In genomic region chr7:79182283-79182682, GRCh38 we compare ENCODE assay signal across 16 cellular contexts.
DNase-seq lines count a peak whose midpoint lies in the region; ATAC-seq, FAIRE-seq and TF ChIP-seq lines count a peak whose summit lies in the region.
"Had no signal": no experiment of that assay in that cellular context is flagged by ENCODE, and none has a peak within 500 bp of the region (broad histone marks: within the 10 kb centered on the region; RNA-seq: fewer than 3 reads in every experiment).

No MANE protein-coding gene starts in this region.

- CTCF ChIA-PET in AG04450 (lab: Charles Lee): no interaction called here
- CTCF ChIA-PET in IMR-90 (lab: Yijun Ruan, JAX): no interaction called here

- H3K23ac ChIP-seq in IMR-90 (ENCODE audit: low read depth, low read length): no peak overlapping the region

- H3K4ac ChIP-seq in IMR-90 (ENCODE audit: low read depth, low read length): no peak overlapping the region

- intact Hi-C loops in IMR-90 (cut with micrococcal nuclease) (no loop called here), psoas muscle (cut with DNase I) (no loop called here)

- no peak for TF ChIP-seq POLR2A in IMR-90 (IDR thresholded peaks at IDR 0.05; ENCODE audit: low read depth, low read length)

- H3K18ac ChIP-seq in IMR-90 (ENCODE audit: low read depth, low read length): no peak overlapping the region

- H3K79me1 ChIP-seq in IMR-90 (ENCODE audit: low read depth in 1 of 2, low read length in 2 of 2): peaks cover 0 to 7% of the 10 kb centered on the region in 2 experiments; a peak in 2 of 4 replicates

- no peak for FAIRE-seq in keratinocyte (lab: Jason Lieb, UNC)
- FAIRE-seq: HepG2 had no signal

- dilution Hi-C loops in IMR-90 (cut with HindIII; ENCODE audit: low sequenced_read_pairs, unreplicated experiment) (no loop called here), keratinocyte (cut with MboI; ENCODE audit: extremely low pct_ligation_motif_present, low sequenced_read_pairs) (no loop called here)

- no peak overlapping the region for H2AK5ac ChIP-seq in IMR-90 (ENCODE audit: low read depth, low read length)

- H4K20me1 ChIP-seq in IMR-90 (ENCODE audit: insufficient read depth, low read length): no peaks in the 10 kb centered on the region
- H4K20me1 ChIP-seq in keratinocyte (ENCODE audit: control insufficient read depth, extremely low read depth, insufficient read depth, low read length): no peaks in the 10 kb centered on the region

- H2BK15ac ChIP-seq in IMR-90 (ENCODE audit: low read depth, low read length): no peak overlapping the region

- H3K14ac ChIP-seq in IMR-90 (replicated peaks; ENCODE audit: low read depth, low read length): no peak overlapping the region; the same call in 1 of the 2 replicates

- peak; percentile 61 for DNase-seq in AG04450 (ENCODE audit: low read depth, low spot score)
- peak; percentile 90 for DNase-seq in IMR-90
- peak; percentile 26 for DNase-seq in brain pericyte (ENCODE audit: low read depth, low spot score)
- DNase-seq in keratinocyte (ENCODE audit: low read depth, low spot score): no peak
- DNase-seq in psoas muscle: no peak
- DNase-seq in DMS114 treated with DMSO at 0.1 percent for 48 hours (lab: John Stamatoyannopoulos, UW; ENCODE audit: unreplicated experiment): no peak
- no peak for DNase-seq in NCI-H2081 treated with DMSO at 0.1 percent for 48 hours (lab: John Stamatoyannopoulos, UW)
- DNase-seq: NCI-H1417; NCI-H446 treated with DMSO at 0.1 percent for 48 hours; stimulated activated CD4-positive, alpha-beta T cell treated with anti-CD3 and anti-CD28 coated beads, Interleukin-15, amount 100 ng/mL, for 24 hours; T-cell had no signal

- no peak for ATAC-seq in IMR-90 (ENCODE audit: low read depth)
- ATAC-seq in psoas muscle: no peak
- ATAC-seq in GM21390 (IDR thresholded peaks at IDR 0.05; ENCODE audit: unreplicated experiment): no peak
- ATAC-seq: esophagus mucosa, HepG2, T-cell had no signal

- no peak for TF ChIP-seq RAD21 in IMR-90 (IDR thresholded peaks at IDR 0.05; ENCODE audit: low read length)

- H4K91ac ChIP-seq in IMR-90 (ENCODE audit: insufficient read depth, low read depth, low read length): no peak overlapping the region

- H2AFZ ChIP-seq in IMR-90 (replicated peaks; ENCODE audit: low read length, poor library complexity) (no peak overlapping the region), keratinocyte (ENCODE audit: control insufficient read depth, low read length) (no peak overlapping the region)
- H2AFZ ChIP-seq: parathyroid adenoma had no signal

- TF ChIP-seq CTCF in AG04450 (IDR thresholded peaks at IDR 0.05; ENCODE audit: low read depth, low read length): no peak
- no peak for TF ChIP-seq CTCF in IMR-90 (conservative IDR thresholded peaks at IDR 0.05; ENCODE audit: low read depth, low read length)
- TF ChIP-seq CTCF in keratinocyte (optimal IDR thresholded peaks at IDR 0.05 in 1 of 3, IDR thresholded peaks at IDR 0.05 in 1 of 3, conservative IDR thresholded peaks at IDR 0.05 in 1 of 3; ENCODE audit: extremely low read depth in 1 of 3, insufficient read depth in 2 of 3, low read length in 3 of 3): no peak
- no peak for TF ChIP-seq CTCF in psoas muscle (IDR thresholded peaks at IDR 0.05)

- H3K9me1 ChIP-seq in IMR-90 (ENCODE audit: insufficient read depth, low read length) (no peaks in the 10 kb centered on the region), keratinocyte (ENCODE audit: control insufficient read depth, extremely low read depth, insufficient read depth, low read length) (no peaks in the 10 kb centered on the region)

- no peak overlapping the region for H3K9ac ChIP-seq in IMR-90 (ENCODE audit: low read depth, low read length)
- H3K9ac ChIP-seq in keratinocyte (ENCODE audit: control insufficient read depth, extremely low read depth, insufficient read depth, low read length): no peak overlapping the region
- H3K9ac ChIP-seq: parathyroid adenoma had no signal

- H3K4me3 ChIP-seq in AG04450 (ENCODE audit: low read depth, low read length) (no peak overlapping the region), IMR-90 (ENCODE audit: insufficient read depth, low read depth, low read length) (no peak overlapping the region), keratinocyte (ENCODE audit: control insufficient read depth in 2 of 3, extremely low read depth in 1 of 3, insufficient read depth in 2 of 3, low read depth in 1 of 3, low read length in 3 of 3) (no peak overlapping the region), psoas muscle (no peak overlapping the region)
- H3K4me3 ChIP-seq: suprapubic skin had no signal

- POLR2A ChIA-PET in AG04450 (lab: Yijun Ruan, JAX): no interaction called here
- POLR2A ChIA-PET in IMR-90 (lab: Charles Lee; ENCODE audit: unreplicated experiment): no interaction called here

- BruUV-seq in IMR-90 (replicated peaks; lab: Mats Ljungman, UMichigan): no TSS peak

- H3K4me2 ChIP-seq in IMR-90 (ENCODE audit: low read depth, low read length): no peak overlapping the region
- peak overlapping the region; percentile 27 for H3K4me2 ChIP-seq in keratinocyte (ENCODE audit: control insufficient read depth, extremely low read depth, insufficient read depth, low read depth, low read length)

- H4K8ac ChIP-seq in IMR-90 (ENCODE audit: low read depth in 2 of 2, low read length in 2 of 2): no peak overlapping the region

- no peaks in the 10 kb centered on the region for H3K27me3 ChIP-seq in AG04450 (ENCODE audit: control insufficient read depth, insufficient read depth, low read length)
- H3K27me3 ChIP-seq in IMR-90 (ENCODE audit: control insufficient read depth, insufficient read depth, low read length): no peaks in the 10 kb centered on the region
- no peaks in the 10 kb centered on the region for H3K27me3 ChIP-seq in keratinocyte (ENCODE audit: control insufficient read depth, extremely low read depth, insufficient read depth, low read length)
- no peaks in the 10 kb centered on the region for H3K27me3 ChIP-seq in psoas muscle (ENCODE audit: insufficient read depth in 3 of 3, low read length in 2 of 3)
- H3K27me3 ChIP-seq: suprapubic skin had no signal

- no peak overlapping the region for H4K5ac ChIP-seq in IMR-90 (ENCODE audit: low read depth, low read length)

- H2BK5ac ChIP-seq in IMR-90 (ENCODE audit: low read depth, low read length, poor library complexity, severe bottlenecking): no peak overlapping the region

- in situ Hi-C loops in IMR-90 (cut with MboI; ENCODE audit: low sequenced_read_pairs): no loop called here

- no peaks in the 10 kb centered on the region for H3K79me2 ChIP-seq in keratinocyte (ENCODE audit: control insufficient read depth, insufficient read depth, low read length)
- H3K79me2 ChIP-seq: parathyroid adenoma had no signal

- H2AK9ac ChIP-seq in IMR-90 (replicated peaks; ENCODE audit: low read depth, low read length, poor library complexity): no peak overlapping the region

- H2BK120ac ChIP-seq in IMR-90 (ENCODE audit: low read depth, low read length): no peak overlapping the region

- no CpG with 5 or more reads among the region's 1 CpG for WGBS in IMR-90 (ENCODE audit: extremely low coverage in 2 of 2, insufficient read length in 1 of 2), 2 experiments
- WGBS in psoas muscle, 3 donors: 42 to 43% (median 43%) methylated on average over 1 of the region's 1 CpG

- no peaks in the 10 kb centered on the region for H3K36me3 ChIP-seq in IMR-90 (ENCODE audit: control insufficient read depth, insufficient read depth, low read length)
- no peaks in the 10 kb centered on the region for H3K36me3 ChIP-seq in keratinocyte (ENCODE audit: control insufficient read depth in 2 of 2, extremely low read depth in 1 of 2, insufficient read depth in 2 of 2, low read length in 2 of 2)
- no peaks in the 10 kb centered on the region for H3K36me3 ChIP-seq in psoas muscle (ENCODE audit: insufficient read depth in 1 of 2, low read depth in 1 of 2)
- H3K36me3 ChIP-seq: suprapubic skin had no signal

- H2BK20ac ChIP-seq in IMR-90 (ENCODE audit: low read depth, low read length): no peak overlapping the region

- H3K56ac ChIP-seq in IMR-90 (ENCODE audit: extremely low read depth, insufficient read depth, low read length): no peak overlapping the region

- H3K9me3 ChIP-seq in AG04450 (ENCODE audit: control insufficient read depth, insufficient read depth, low read length) (no peaks in the 10 kb centered on the region; the same call in 1 of the 2 replicates), IMR-90 (ENCODE audit: control insufficient read depth, insufficient read depth, low read length) (no peaks in the 10 kb centered on the region), keratinocyte (ENCODE audit: control insufficient read depth, low read depth, low read length) (no peaks in the 10 kb centered on the region), psoas muscle (no peaks in the 10 kb centered on the region)
- H3K9me3 ChIP-seq: suprapubic skin had no signal

- H3K27ac ChIP-seq in AG04450 (ENCODE audit: low read depth, low read length) (no peak overlapping the region), IMR-90 (ENCODE audit: insufficient read depth, low read length) (no peak overlapping the region), keratinocyte (ENCODE audit: control insufficient read depth, insufficient read depth, low read length) (no peak overlapping the region), psoas muscle (no peak overlapping the region)
- H3K27ac ChIP-seq: parathyroid adenoma, suprapubic skin had no signal

- H3K4me1 ChIP-seq in IMR-90 (ENCODE audit: control insufficient read depth, insufficient read depth, low read length): no peaks in the 10 kb centered on the region
- H3K4me1 ChIP-seq in keratinocyte (ENCODE audit: control insufficient read depth, extremely low read depth, insufficient read depth, low read length): peaks cover 9% of the 10 kb centered on the region
- no peaks in the 10 kb centered on the region for H3K4me1 ChIP-seq in psoas muscle
- H3K4me1 ChIP-seq: parathyroid adenoma, suprapubic skin had no signal

TF ChIP-seq in IMR-90, 13 proteins besides CTCF, POLR2A, EP300 and RAD21 (continues in another document):
- no peak for TF ChIP-seq CHD1 (IDR thresholded peaks at IDR 0.05; ENCODE audit: low read depth, low read length)
- TF ChIP-seq RCOR1 (IDR thresholded peaks at IDR 0.05; ENCODE audit: insufficient replicate concordance, low read length): no peak
- no peak for TF ChIP-seq NFE2L2 (IDR thresholded peaks at IDR 0.05; ENCODE audit: low read depth, low read length)
- no peak for TF ChIP-seq RFX5 (IDR thresholded peaks at IDR 0.05; ENCODE audit: low read depth, low read length)
- TF ChIP-seq FOS (IDR thresholded peaks at IDR 0.05; ENCODE audit: low read depth, low read length): no peak
- TF ChIP-seq USF2 (IDR thresholded peaks at IDR 0.05; ENCODE audit: low read depth, low read length): no peak
- no peak for TF ChIP-seq MAFK (IDR thresholded peaks at IDR 0.05; ENCODE audit: low read depth, low read length)
- no peak for TF ChIP-seq MXI1 (IDR thresholded peaks at IDR 0.05; ENCODE audit: borderline replicate concordance, low read depth, low read length)

Comparison
In these comparisons a context has a peak if more than half of its experiments do, and no peak if none do; other contexts are left out.
1. DNase-seq: peak in AG04450 (single experiment), IMR-90 (single experiment) and brain pericyte (single experiment); none in keratinocyte (single experiment), psoas muscle (0 of 2), DMS114 treated with DMSO at 0.1 percent for 48 hours (single experiment) and NCI-H2081 treated with DMSO at 0.1 percent for 48 hours (single experiment).